ENCODE assay signal across 1 cellular context in the genomic region with DNA sequence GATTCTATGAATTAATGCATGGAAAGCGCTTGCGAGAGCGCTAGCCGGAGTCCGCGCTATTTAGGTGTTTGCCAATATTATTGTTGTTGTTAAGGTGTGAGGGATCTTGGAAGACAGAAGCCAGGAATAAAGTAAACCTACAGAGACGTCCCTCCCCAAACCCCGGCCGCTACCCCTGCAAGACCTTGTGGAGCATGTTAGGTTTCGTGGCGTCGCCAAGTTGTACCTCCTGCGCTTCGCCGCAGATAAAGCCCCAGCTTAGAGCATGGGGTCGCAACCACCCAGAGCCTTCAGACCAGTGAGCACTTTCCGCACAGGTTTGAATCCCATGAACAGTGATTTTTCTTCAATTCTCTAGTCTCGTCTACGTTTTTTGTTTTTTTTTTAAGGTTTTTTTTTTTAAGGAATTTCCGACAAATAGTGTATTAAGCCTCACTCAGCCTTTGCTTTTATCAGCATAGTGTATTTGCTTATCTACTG.
TF ChIP-seq lines count a peak whose summit lies in the region.

No MANE protein-coding gene starts in this region.

TF ChIP-seq in SK-N-SH, 30 proteins besides CTCF, POLR2A, EP300 and RAD21 (continued from another document):
- no peak for TF ChIP-seq MXI1 (IDR thresholded peaks at IDR 0.05; ENCODE audit: low read depth, low read length)
- TF ChIP-seq FOSL2 (IDR thresholded peaks at IDR 0.05; ENCODE audit: borderline replicate concordance, low read depth), result no peak
- no peak for TF ChIP-seq SIN3A (IDR thresholded peaks at IDR 0.05; ENCODE audit: borderline replicate concordance, low read depth, low read length)
- no peak for TF ChIP-seq FOXJ3 (CRISPR knock-in tag; IDR thresholded peaks at IDR 0.05)
- TF ChIP-seq, protein P1, sequence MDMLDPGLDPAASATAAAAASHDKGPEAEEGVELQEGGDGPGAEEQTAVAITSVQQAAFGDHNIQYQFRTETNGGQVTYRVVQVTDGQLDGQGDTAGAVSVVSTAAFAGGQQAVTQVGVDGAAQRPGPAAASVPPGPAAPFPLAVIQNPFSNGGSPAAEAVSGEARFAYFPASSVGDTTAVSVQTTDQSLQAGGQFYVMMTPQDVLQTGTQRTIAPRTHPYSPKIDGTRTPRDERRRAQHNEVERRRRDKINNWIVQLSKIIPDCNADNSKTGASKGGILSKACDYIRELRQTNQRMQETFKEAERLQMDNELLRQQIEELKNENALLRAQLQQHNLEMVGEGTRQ (IDR thresholded peaks at IDR 0.05; ENCODE audit: borderline replicate concordance, low read depth, low read length), result no peak
- TF ChIP-seq, protein P2, sequence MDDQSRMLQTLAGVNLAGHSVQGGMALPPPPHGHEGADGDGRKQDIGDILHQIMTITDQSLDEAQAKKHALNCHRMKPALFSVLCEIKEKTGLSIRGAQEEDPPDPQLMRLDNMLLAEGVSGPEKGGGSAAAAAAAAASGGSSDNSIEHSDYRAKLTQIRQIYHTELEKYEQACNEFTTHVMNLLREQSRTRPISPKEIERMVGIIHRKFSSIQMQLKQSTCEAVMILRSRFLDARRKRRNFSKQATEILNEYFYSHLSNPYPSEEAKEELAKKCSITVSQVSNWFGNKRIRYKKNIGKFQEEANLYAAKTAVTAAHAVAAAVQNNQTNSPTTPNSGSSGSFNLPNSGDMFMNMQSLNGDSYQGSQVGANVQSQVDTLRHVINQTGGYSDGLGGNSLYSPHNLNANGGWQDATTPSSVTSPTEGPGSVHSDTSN (IDR thresholded peaks at IDR 0.05), result no peak
- no peak for TF ChIP-seq MEF2A (IDR thresholded peaks at IDR 0.05; ENCODE audit: borderline replicate concordance, low read depth)
- TF ChIP-seq, protein P3, sequence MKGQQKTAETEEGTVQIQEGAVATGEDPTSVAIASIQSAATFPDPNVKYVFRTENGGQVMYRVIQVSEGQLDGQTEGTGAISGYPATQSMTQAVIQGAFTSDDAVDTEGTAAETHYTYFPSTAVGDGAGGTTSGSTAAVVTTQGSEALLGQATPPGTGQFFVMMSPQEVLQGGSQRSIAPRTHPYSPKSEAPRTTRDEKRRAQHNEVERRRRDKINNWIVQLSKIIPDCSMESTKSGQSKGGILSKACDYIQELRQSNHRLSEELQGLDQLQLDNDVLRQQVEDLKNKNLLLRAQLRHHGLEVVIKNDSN (IDR thresholded peaks at IDR 0.05; ENCODE audit: borderline replicate concordance, low read depth), result no peak
- no peak for TF ChIP-seq ELF1 (IDR thresholded peaks at IDR 0.05)
- TF ChIP-seq NFIC (IDR thresholded peaks at IDR 0.05; ENCODE audit: borderline replicate concordance), result no peak
- no peak for TF ChIP-seq JUND (IDR thresholded peaks at IDR 0.05)
- no peak for TF ChIP-seq GATA2 (CRISPR knock-in tag; IDR thresholded peaks at IDR 0.05)
TF ChIP-seq in SK-N-SH: peak in this region for 0.
